ENCODE assay signal across 17 cellular contexts in genomic region chrY:19042306-19043184, GRCh38.
DNase-seq lines count a peak whose midpoint lies in the region; ATAC-seq and TF ChIP-seq lines count a peak whose summit lies in the region.
"Had no signal": no experiment of that assay in that cellular context is flagged by ENCODE, and none has a peak within 500 bp of the region (broad histone marks: within the 10 kb centered on the region; RNA-seq: fewer than 3 reads in every experiment).

No MANE protein-coding gene starts in this region.

- H3K36me3 ChIP-seq in CD8-positive, alpha-beta memory T cell (ENCODE audit: insufficient read depth, low read length): no peaks in the 10 kb centered on the region
- H3K36me3 ChIP-seq: BE2C had no signal

- TF ChIP-seq CTCF in WTC11 (IDR thresholded peaks at IDR 0.05) (no peak), glutamatergic neuron (IDR thresholded peaks at IDR 0.05; ENCODE audit: partially characterized antibody, unreplicated experiment) (no peak)

- CTCF ChIA-PET in WTC11 (lab: Charles Lee): interaction anchor here (1.9 kb wide), 1 partner anchor 35 kb away, joined by 5 read pairs; no protein-coding TSS in a partner anchor
- CTCF ChIA-PET in CD8-positive, alpha-beta memory T cell (lab: Charles Lee): no interaction called here

- H3K27ac Mint-ChIP-seq in WTC11 (peak overlapping the region; percentile 95), glutamatergic neuron (ENCODE audit: unreplicated experiment) (no peak overlapping the region)
- no peak overlapping the region for H3K27ac Mint-ChIP-seq in CD8-positive, alpha-beta memory T cell
- H3K27ac Mint-ChIP-seq: CD4-positive, alpha-beta memory T cell; HFFc6 had no signal

- no peaks in the 10 kb centered on the region for H3K4me1 ChIP-seq in CD8-positive, alpha-beta memory T cell (ENCODE audit: insufficient read depth, low read length)
- H3K4me1 ChIP-seq: BE2C had no signal

- DNase-seq in WTC11 (ENCODE audit: low spot score): peak; percentile 33
- DNase-seq in glutamatergic neuron: no peak
- peak; percentile 7 for DNase-seq in iPS-NIHi11 (ENCODE audit: low spot score)
- DNase-seq in Kasumi-1 (lab: John Stamatoyannopoulos, UW): no peak
- DNase-seq in NCI-H2107 treated with DMSO at 0.1 percent for 48 hours (lab: John Stamatoyannopoulos, UW; ENCODE audit: unreplicated experiment): no peak
- DNase-seq in CD8-positive, alpha-beta memory T cell: no peak
- DNase-seq: BE2C; CD4-positive, alpha-beta memory T cell; COR-L47; DND-41; GDM1; GOT3; HCEC 1CT; HFFc6; IMR-90 had no signal

- H3K27me3 ChIP-seq in CD8-positive, alpha-beta memory T cell (ENCODE audit: insufficient read depth, low read length, poor library complexity, severe bottlenecking): no peaks in the 10 kb centered on the region
- H3K27me3 ChIP-seq: BE2C had no signal

- peaks cover 3% of the 10 kb centered on the region; the same call in 1 of the 2 replicates for H3K27me3 Mint-ChIP-seq in WTC11 (ENCODE audit: low read depth)
- peaks cover 3% of the 10 kb centered on the region for H3K27me3 Mint-ChIP-seq in glutamatergic neuron (ENCODE audit: unreplicated experiment)
- no peaks in the 10 kb centered on the region for H3K27me3 Mint-ChIP-seq in CD8-positive, alpha-beta memory T cell
- H3K27me3 Mint-ChIP-seq: CD4-positive, alpha-beta memory T cell had no signal

- H3K4me3 Mint-ChIP-seq in WTC11 (peak overlapping the region; percentile 75), glutamatergic neuron (ENCODE audit: unreplicated experiment) (peak overlapping the region; percentile 67)
- no peak overlapping the region for H3K4me3 Mint-ChIP-seq in CD8-positive, alpha-beta memory T cell
- H3K4me3 Mint-ChIP-seq: HFFc6 had no signal

- peaks cover 6% of the 10 kb centered on the region for H3K9me3 Mint-ChIP-seq in WTC11
- H3K9me3 Mint-ChIP-seq in glutamatergic neuron (ENCODE audit: unreplicated experiment): peaks cover 3% of the 10 kb centered on the region
- peaks cover 0 to 4% (median 0%) of the 10 kb centered on the region in 5 donors for H3K9me3 Mint-ChIP-seq in CD8-positive, alpha-beta memory T cell
- H3K9me3 Mint-ChIP-seq: CD4-positive, alpha-beta memory T cell; HFFc6 had no signal

- no peak overlapping the region for H3K27ac ChIP-seq in CD8-positive, alpha-beta memory T cell (ENCODE audit: low read depth, low read length)
- H3K27ac ChIP-seq: C4-2B had no signal

- peaks cover 48% of the 10 kb centered on the region for H3K4me1 Mint-ChIP-seq in WTC11
- H3K4me1 Mint-ChIP-seq in glutamatergic neuron (ENCODE audit: low read depth, unreplicated experiment): peaks cover 6% of the 10 kb centered on the region
- H3K4me1 Mint-ChIP-seq in CD8-positive, alpha-beta memory T cell: no peaks in the 10 kb centered on the region
- H3K4me1 Mint-ChIP-seq: CD4-positive, alpha-beta memory T cell had no signal

- POLR2A ChIA-PET in WTC11 (lab: Charles Lee): interaction anchor here (1.0 to 3.0 kb wide), 2 partner anchors 34 to 37 kb away, joined by 3 to 13 read pairs; no protein-coding TSS in a partner anchor
- POLR2A ChIA-PET in CD8-positive, alpha-beta memory T cell (lab: Charles Lee): no interaction called here

- peak; percentile 63 for ATAC-seq in WTC11
- ATAC-seq in HG02884 (IDR thresholded peaks at IDR 0.05; ENCODE audit: unreplicated experiment): no peak

- no peaks in the 10 kb centered on the region for H3K9me3 ChIP-seq in CD8-positive, alpha-beta memory T cell (ENCODE audit: low read length)
- H3K9me3 ChIP-seq: BE2C had no signal

- H3K4me3 ChIP-seq in CD8-positive, alpha-beta memory T cell (ENCODE audit: low read length): no peak overlapping the region

- H3K36me3 Mint-ChIP-seq in WTC11 (peaks cover 33% of the 10 kb centered on the region), glutamatergic neuron (ENCODE audit: unreplicated experiment) (no peaks in the 10 kb centered on the region)
- no peaks in the 10 kb centered on the region for H3K36me3 Mint-ChIP-seq in CD8-positive, alpha-beta memory T cell
- H3K36me3 Mint-ChIP-seq: CD4-positive, alpha-beta memory T cell had no signal

TF ChIP-seq in WTC11, 78 proteins besides CTCF, POLR2A, EP300 and RAD21:
- TF ChIP-seq NR2C2 (CRISPR knock-in tag; IDR thresholded peaks at IDR 0.05) (no peak), ATF2 (CRISPR knock-in tag; IDR thresholded peaks at IDR 0.05; ENCODE audit: borderline replicate concordance, low read depth) (no peak), ZSCAN18 (CRISPR knock-in tag; IDR thresholded peaks at IDR 0.05) (no peak), GTF2I (CRISPR knock-in tag; conservative IDR thresholded peaks at IDR 0.05) (peak; percentile 81; the same call in 1 of the 2 replicates), HMGA2 (CRISPR knock-in tag; IDR thresholded peaks at IDR 0.05) (no peak), ZNF219 (CRISPR knock-in tag; IDR thresholded peaks at IDR 0.05; ENCODE audit: borderline replicate concordance) (no peak), E2F1 (CRISPR knock-in tag; IDR thresholded peaks at IDR 0.05) (no peak), ZNF423 (CRISPR knock-in tag; IDR thresholded peaks at IDR 0.05) (no peak)
- TF ChIP-seq, protein P1, sequence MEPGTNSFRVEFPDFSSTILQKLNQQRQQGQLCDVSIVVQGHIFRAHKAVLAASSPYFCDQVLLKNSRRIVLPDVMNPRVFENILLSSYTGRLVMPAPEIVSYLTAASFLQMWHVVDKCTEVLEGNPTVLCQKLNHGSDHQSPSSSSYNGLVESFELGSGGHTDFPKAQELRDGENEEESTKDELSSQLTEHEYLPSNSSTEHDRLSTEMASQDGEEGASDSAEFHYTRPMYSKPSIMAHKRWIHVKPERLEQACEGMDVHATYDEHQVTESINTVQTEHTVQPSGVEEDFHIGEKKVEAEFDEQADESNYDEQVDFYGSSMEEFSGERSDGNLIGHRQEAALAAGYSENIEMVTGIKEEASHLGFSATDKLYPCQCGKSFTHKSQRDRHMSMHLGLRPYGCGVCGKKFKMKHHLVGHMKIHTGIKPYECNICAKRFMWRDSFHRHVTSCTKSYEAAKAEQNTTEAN (CRISPR knock-in tag; IDR thresholded peaks at IDR 0.05): no peak

Comparison
In these comparisons a context has a peak if more than half of its experiments do, and no peak if none do; other contexts are left out.
1. DNase-seq: peak in WTC11 (single experiment) and iPS-NIHi11 (single experiment); none in glutamatergic neuron (single experiment), Kasumi-1 (0 of 2), NCI-H2107 treated with DMSO at 0.1 percent for 48 hours (single experiment) and CD8-positive, alpha-beta memory T cell (0 of 5).
2. H3K4me3 Mint-ChIP-seq: peak in WTC11 (single experiment) and glutamatergic neuron (single experiment); none in CD8-positive, alpha-beta memory T cell (0 of 7).